8 cellular contexts compared by ENCODE assay signal in genomic region chr19:47280183-47280797, GRCh38. TPM values are rescaled to one million over a fixed set of nuclear protein-coding genes. Genes with fewer than 3 reads are reported as not detected.
DNase-seq lines count a peak whose midpoint lies in the region; ATAC-seq and TF ChIP-seq lines count a peak whose summit lies in the region.

No MANE protein-coding gene starts in this region.

- H3K9me3 ChIP-seq in hepatocyte (ENCODE audit: low read depth): no peaks in the 10 kb centered on the region
- H3K9me3 ChIP-seq in prostate gland: no peaks in the 10 kb centered on the region

- peaks cover 39% of the 10 kb centered on the region for H3K4me1 Mint-ChIP-seq in stimulated activated effector memory CD8-positive, alpha-beta T cell treated with anti-CD3 and anti-CD28 coated beads, Interleukin-12 subunit alpha, Interleukin-12 subunit beta, amount 100 ng/mL, for 72 hours

- H3K36me3 ChIP-seq in KMS-11 (ENCODE audit: insufficient read depth) (no peaks in the 10 kb centered on the region), hepatocyte (replicated peaks; ENCODE audit: insufficient read depth, low read depth) (no peaks in the 10 kb centered on the region), prostate gland (no peaks in the 10 kb centered on the region)

- TF ChIP-seq POLR2A in prostate gland (IDR thresholded peaks at IDR 0.05): no peak

- H3K27me3 ChIP-seq in KMS-11 (ENCODE audit: insufficient read depth, low read depth): no peaks in the 10 kb centered on the region
- no peaks in the 10 kb centered on the region for H3K27me3 ChIP-seq in hepatocyte
- H3K27me3 ChIP-seq in prostate gland (replicated peaks; ENCODE audit: insufficient read depth): no peaks in the 10 kb centered on the region

- H3K4me3 Mint-ChIP-seq in stimulated activated effector memory CD8-positive, alpha-beta T cell treated with anti-CD3 and anti-CD28 coated beads, Interleukin-12 subunit alpha, Interleukin-12 subunit beta, amount 100 ng/mL, for 72 hours: no peak overlapping the region

- H3K9me3 Mint-ChIP-seq in stimulated activated effector memory CD8-positive, alpha-beta T cell treated with anti-CD3 and anti-CD28 coated beads, Interleukin-12 subunit alpha, Interleukin-12 subunit beta, amount 100 ng/mL, for 72 hours: no peaks in the 10 kb centered on the region

- H3K4me2 ChIP-seq in KMS-11: no peak overlapping the region
- H3K4me2 ChIP-seq in hepatocyte: no peak overlapping the region

- TF ChIP-seq CTCF in KMS-11 (conservative IDR thresholded peaks at IDR 0.05; ENCODE audit: low read depth, low read length) (peak; percentile 61), hepatocyte (IDR thresholded peaks at IDR 0.05; ENCODE audit: poor library complexity) (peak; percentile 23), prostate gland (IDR thresholded peaks at IDR 0.05) (peak in 2 of 4 experiments; percentile 12 to 13)

- no peak overlapping the region for H3K27ac Mint-ChIP-seq in stimulated activated effector memory CD8-positive, alpha-beta T cell treated with anti-CD3 and anti-CD28 coated beads, Interleukin-12 subunit alpha, Interleukin-12 subunit beta, amount 100 ng/mL, for 72 hours

- no peaks in the 10 kb centered on the region for H3K9me2 ChIP-seq in hepatocyte (replicated peaks; ENCODE audit: insufficient read depth)

- H3K4me3 ChIP-seq in KMS-11 (IDR thresholded peaks at IDR 0.05; ENCODE audit: insufficient read depth, low read depth, low read length): no peak overlapping the region
- H3K4me3 ChIP-seq in hepatocyte: no peak overlapping the region
- H3K4me3 ChIP-seq in prostate gland: no peak overlapping the region

- no peaks in the 10 kb centered on the region for H4K20me1 ChIP-seq in KMS-11 (ENCODE audit: insufficient read depth)
- peaks cover 6% of the 10 kb centered on the region for H4K20me1 ChIP-seq in hepatocyte (ENCODE audit: insufficient read depth, poor library complexity, severe bottlenecking)

- no peak overlapping the region for H3K27ac ChIP-seq in KMS-11
- H3K27ac ChIP-seq in hepatocyte: no peak overlapping the region
- H3K27ac ChIP-seq in prostate gland: no peak overlapping the region

- no peaks in the 10 kb centered on the region for H3K79me2 ChIP-seq in KMS-11 (ENCODE audit: insufficient read depth, low read depth)
- peaks cover 6% of the 10 kb centered on the region for H3K79me2 ChIP-seq in hepatocyte

- H3K4me1 ChIP-seq in KMS-11 (ENCODE audit: low read depth, poor library complexity, severe bottlenecking): peaks cover 6% of the 10 kb centered on the region
- H3K4me1 ChIP-seq in hepatocyte (ENCODE audit: insufficient read depth): peaks cover 6% of the 10 kb centered on the region
- peaks cover 2% of the 10 kb centered on the region for H3K4me1 ChIP-seq in prostate gland (replicated peaks)

- peak; percentile 34 for DNase-seq in CD1c-positive myeloid dendritic cell (ENCODE audit: extremely low spot score)
- DNase-seq in activated CD8-positive, alpha-beta memory T cell treated with anti-CD3 and anti-CD28 coated beads, Interleukin-2, amount 50 U/mL, for 48 hours: peak; percentile 84
- DNase-seq in hepatocyte (ENCODE audit: low spot score): peak; percentile 34
- peak; percentile 51 to 83 for DNase-seq in stimulated activated effector memory CD8-positive, alpha-beta T cell treated with anti-CD3 and anti-CD28 coated beads, Interleukin-12 subunit alpha, Interleukin-12 subunit beta, amount 100 ng/mL, for 72 hours (ENCODE audit: low spot score in 2 of 2)
- DNase-seq in prostate gland (ENCODE audit: low spot score): no peak
- no peak for DNase-seq in RKO (ENCODE audit: low spot score)

- no peak overlapping the region for H3K9ac ChIP-seq in KMS-11

- 88% methylated on average over 13 of the region's 13 CpGs for WGBS in hepatocyte (ENCODE audit: low lambda C conversion rate, missing lambda C conversion rate)
- WGBS in prostate gland: 90% methylated on average over 13 of the region's 13 CpGs

- H2AFZ ChIP-seq in KMS-11 (ENCODE audit: low read depth) (no peak overlapping the region), hepatocyte (no peak overlapping the region)

- peak; percentile 65 for ATAC-seq in stimulated activated effector memory CD8-positive, alpha-beta T cell treated with anti-CD3 and anti-CD28 coated beads, Interleukin-12 subunit alpha, Interleukin-12 subunit beta, amount 100 ng/mL, for 72 hours
- ATAC-seq in HG02759 (IDR thresholded peaks at IDR 0.05; ENCODE audit: unreplicated experiment): no peak

- peaks cover 30% of the 10 kb centered on the region for H3K36me3 Mint-ChIP-seq in stimulated activated effector memory CD8-positive, alpha-beta T cell treated with anti-CD3 and anti-CD28 coated beads, Interleukin-12 subunit alpha, Interleukin-12 subunit beta, amount 100 ng/mL, for 72 hours

- intact Hi-C loops in prostate gland (cut with DNase I): no loop called here

RNA-seq across cellular contexts. Expression of gene INAFM1, which starts 5.6 kb away (rescaled TPM):
- total RNA-seq in hepatocyte: 1.7 and 1.9 TPM in 2 replicates
- polyA plus RNA-seq in hepatocyte: 11.9 and 13.8 TPM in 2 replicates
- 10 to 100 TPM; 11.4 to 30.2 TPM for total RNA-seq in prostate gland

RNA-seq across cellular contexts. Expression of gene CCDC9, which starts 24.0 kb away (rescaled TPM):
- 5.2 and 7.9 TPM in 2 replicates for total RNA-seq in hepatocyte
- polyA plus RNA-seq in hepatocyte: 13.0 and 19.6 TPM in 2 replicates
- 10 to 100 TPM; 27.9 to 48.7 TPM for total RNA-seq in prostate gland

RNA-seq across cellular contexts. Expression of gene C5AR1, which starts 29.4 kb away (rescaled TPM):
- total RNA-seq in hepatocyte (0.43 and 0.96 TPM in 2 replicates), prostate gland (1 to 10 TPM; 1.6 to 4.6 TPM)
- polyA plus RNA-seq in hepatocyte: 0.99 and 3.2 TPM in 2 replicates

RNA-seq across cellular contexts. Expression of gene BBC3, which starts 49.3 kb away (rescaled TPM):
- total RNA-seq in hepatocyte (8.0 and 9.9 TPM in 2 replicates), prostate gland (10 to 100 TPM; 11.1 to 12.8 TPM)
- 14.7 and 22.0 TPM in 2 replicates for polyA plus RNA-seq in hepatocyte

RNA-seq across cellular contexts. Expression of gene C5AR2, which starts 51.7 kb away (rescaled TPM):
- total RNA-seq in hepatocyte: 0.53 TPM in 1 of 2 replicates, not detected in the other
- polyA plus RNA-seq in hepatocyte: 0.24 TPM in 1 of 2 replicates, not detected in the other
- total RNA-seq in prostate gland: 1 to 10 TPM in 1 of 2 donors, not detected in 1; 1.9 TPM

Comparison
In these comparisons a context has a peak if more than half of its experiments do, and no peak if none do; other contexts are left out.
1. DNase-seq: peak in CD1c-positive myeloid dendritic cell (single experiment), activated CD8-positive, alpha-beta memory T cell treated with anti-CD3 and anti-CD28 coated beads, Interleukin-2, amount 50 U/mL, for 48 hours (single experiment), hepatocyte (single experiment) and stimulated activated effector memory CD8-positive, alpha-beta T cell treated with anti-CD3 and anti-CD28 coated beads, Interleukin-12 subunit alpha, Interleukin-12 subunit beta, amount 100 ng/mL, for 72 hours (2 of 2); none in prostate gland (single experiment) and RKO (single experiment).